In genomic region chr6:116528800-116529199, GRCh38 we compare ENCODE assay signal across 17 cellular contexts. TPM values are rescaled to one million over a fixed set of nuclear protein-coding genes. Genes with fewer than 3 reads are reported as not detected.
DNase-seq lines count a peak whose midpoint lies in the region; ATAC-seq and TF ChIP-seq lines count a peak whose summit lies in the region.
"Had no signal": no experiment of that assay in that cellular context is flagged by ENCODE, and none has a peak within 500 bp of the region (broad histone marks: within the 10 kb centered on the region; RNA-seq: fewer than 3 reads in every experiment).

No MANE protein-coding gene starts in this region.

- H3K27ac Mint-ChIP-seq in activated T-helper 2 cell treated with anti-CD3 and anti-CD28 coated beads, Interferon-gamma antibody, Interleukin-2, Interleukin-4, amounts not matched to agents 10 μg/mL and 5 μg/mL and 100 μg/mL, durations not matched to agents 14 hours and 24 hours and 36 hours = no peak overlapping the region
- H3K27ac Mint-ChIP-seq: activated B cell treated with CpG ODN at 0.5 μM for 24 hours; naive thymus-derived CD4-positive, alpha-beta T cell; progenitor cell of endocrine pancreas; stimulated activated naive CD8-positive, alpha-beta T cell treated with anti-CD3 and anti-CD28 coated beads, Interleukin-15, Interleukin-2, amounts not matched to agents 100 ng/mL and 50 ng/mL, for 24 hours had no signal

- H3K4me3 Mint-ChIP-seq in activated T-helper 2 cell treated with anti-CD3 and anti-CD28 coated beads, Interferon-gamma antibody, Interleukin-2, Interleukin-4, amounts not matched to agents 10 μg/mL and 5 μg/mL and 100 μg/mL, durations not matched to agents 14 hours and 24 hours and 36 hours (ENCODE audit: low read depth) = no peak overlapping the region
- H3K4me3 Mint-ChIP-seq: activated B cell treated with CpG ODN at 0.5 μM for 24 hours; naive thymus-derived CD4-positive, alpha-beta T cell; stimulated activated naive CD8-positive, alpha-beta T cell treated with anti-CD3 and anti-CD28 coated beads, Interleukin-15, Interleukin-2, amounts not matched to agents 100 ng/mL and 50 ng/mL, for 24 hours had no signal

- H3K27me3 Mint-ChIP-seq in activated T-helper 2 cell treated with anti-CD3 and anti-CD28 coated beads, Interferon-gamma antibody, Interleukin-2, Interleukin-4, amounts not matched to agents 10 μg/mL and 5 μg/mL and 100 μg/mL, durations not matched to agents 14 hours and 24 hours and 36 hours (ENCODE audit: low read depth) = peaks cover 52% of the 10 kb centered on the region

- H4K20me1 ChIP-seq in Loucy (ENCODE audit: insufficient read depth, low read length, poor library complexity, severe bottlenecking) = no peaks in the 10 kb centered on the region

- no peak for ATAC-seq in GM21825 (IDR thresholded peaks at IDR 0.05; ENCODE audit: unreplicated experiment)
- ATAC-seq: naive thymus-derived CD4-positive, alpha-beta T cell had no signal

- H3K36me3 Mint-ChIP-seq in activated T-helper 2 cell treated with anti-CD3 and anti-CD28 coated beads, Interferon-gamma antibody, Interleukin-2, Interleukin-4, amounts not matched to agents 10 μg/mL and 5 μg/mL and 100 μg/mL, durations not matched to agents 14 hours and 24 hours and 36 hours (ENCODE audit: low read depth) = no peaks in the 10 kb centered on the region
- H3K36me3 Mint-ChIP-seq: naive thymus-derived CD4-positive, alpha-beta T cell had no signal

- no peak for TF ChIP-seq CTCF in Loucy (conservative IDR thresholded peaks at IDR 0.05; ENCODE audit: low read length)
- no peak for TF ChIP-seq CTCF in cardiac fibroblast (IDR thresholded peaks at IDR 0.05; ENCODE audit: low read depth, low read length)

- H3K9me3 ChIP-seq in Loucy (ENCODE audit: insufficient read depth, low read depth, low read length) (no peaks in the 10 kb centered on the region), mesodermal cell (ENCODE audit: control insufficient read depth, low read length) (no peaks in the 10 kb centered on the region)
- H3K9me3 ChIP-seq: Peyer's patch had no signal

- H3K4me2 ChIP-seq in Loucy (ENCODE audit: low read depth, low read length, poor library complexity, severe bottlenecking) = no peak overlapping the region

- 0 out of 2 replicates have a peak overlapping the region, but pooled peaks have one; percentile 40 for H2AFZ ChIP-seq in Loucy (ENCODE audit: low read length)

- peaks cover 4% of the 10 kb centered on the region for H3K4me1 ChIP-seq in Loucy (ENCODE audit: insufficient read depth, low read length, poor library complexity, severe bottlenecking)
- H3K4me1 ChIP-seq in mesodermal cell (ENCODE audit: control insufficient read depth, insufficient read depth, low read length, poor library complexity, severe bottlenecking) = peaks cover 34% of the 10 kb centered on the region
- H3K4me1 ChIP-seq: Peyer's patch had no signal

- H3K36me3 ChIP-seq in Loucy (ENCODE audit: insufficient read depth, low read length) (no peaks in the 10 kb centered on the region), mesodermal cell (ENCODE audit: control insufficient read depth, insufficient read depth, low read length) (no peaks in the 10 kb centered on the region)
- H3K36me3 ChIP-seq: Peyer's patch had no signal

- H3K9me3 Mint-ChIP-seq in activated T-helper 2 cell treated with anti-CD3 and anti-CD28 coated beads, Interferon-gamma antibody, Interleukin-2, Interleukin-4, amounts not matched to agents 10 μg/mL and 5 μg/mL and 100 μg/mL, durations not matched to agents 14 hours and 24 hours and 36 hours = no peaks in the 10 kb centered on the region
- H3K9me3 Mint-ChIP-seq: activated B cell treated with CpG ODN at 0.5 μM for 24 hours; naive thymus-derived CD4-positive, alpha-beta T cell; stimulated activated naive CD8-positive, alpha-beta T cell treated with anti-CD3 and anti-CD28 coated beads, Interleukin-15, Interleukin-2, amounts not matched to agents 100 ng/mL and 50 ng/mL, for 24 hours had no signal

- no peaks in the 10 kb centered on the region for H3K79me2 ChIP-seq in Loucy (ENCODE audit: insufficient read depth, low read length)

- H3K4me1 Mint-ChIP-seq in activated T-helper 2 cell treated with anti-CD3 and anti-CD28 coated beads, Interferon-gamma antibody, Interleukin-2, Interleukin-4, amounts not matched to agents 10 μg/mL and 5 μg/mL and 100 μg/mL, durations not matched to agents 14 hours and 24 hours and 36 hours (ENCODE audit: low read depth) = no peaks in the 10 kb centered on the region
- H3K4me1 Mint-ChIP-seq: naive thymus-derived CD4-positive, alpha-beta T cell had no signal

- peak; percentile 18 for DNase-seq in ELF-1 (ENCODE audit: low read depth, low spot score)
- DNase-seq in cardiac fibroblast (ENCODE audit: low read depth in 2 of 2) = peak; percentile 31 to 60
- DNase-seq in activated gamma-delta T cell treated with Interleukin-2 at 50 U/mL for 16 hours = no peak
- no peak for DNase-seq in activated T-helper 2 cell treated with anti-CD3 and anti-CD28 coated beads, Interferon-gamma antibody, Interleukin-2, Interleukin-4, amounts not matched to agents 10 μg/mL and 5 μg/mL and 100 μg/mL, durations not matched to agents 14 hours and 24 hours and 36 hours (ENCODE audit: low spot score)
- no peak for DNase-seq in COLO668 (lab: John Stamatoyannopoulos, UW; ENCODE audit: unreplicated experiment)
- DNase-seq: activated B cell treated with CpG ODN at 0.5 μM for 24 hours; activated effector memory CD4-positive, alpha-beta T cell treated with anti-CD3 and anti-CD28 coated beads, Interleukin-2, amount 50 U/mL, for 16 hours; dorsolateral prefrontal cortex; naive thymus-derived CD4-positive, alpha-beta T cell; Peyer's patch; stimulated activated CD4-positive, alpha-beta T cell treated with anti-CD3 and anti-CD28 coated beads, Interleukin-12 subunit alpha, Interleukin-12 subunit beta, amount 100 ng/mL, for 4 hours had no signal

- H3K27me3 ChIP-seq in Loucy (ENCODE audit: insufficient read depth, low read length, poor library complexity, severe bottlenecking) = no peaks in the 10 kb centered on the region
- H3K27me3 ChIP-seq: Peyer's patch had no signal

- intact Hi-C loops in activated T-helper 2 cell treated with anti-CD3 and anti-CD28 coated beads, Interferon-gamma antibody, Interleukin-2, Interleukin-4, amounts not matched to agents 10 μg/mL and 5 μg/mL and 100 μg/mL, durations not matched to agents 14 hours and 24 hours and 36 hours (cut with micrococcal nuclease) = no loop called here

- no peak overlapping the region for H3K4me3 ChIP-seq in Loucy (ENCODE audit: low read length, poor library complexity, severe bottlenecking)
- H3K4me3 ChIP-seq in cardiac fibroblast (replicated peaks in 1 of 2; ENCODE audit: low read depth in 2 of 2, low read length in 2 of 2) = no peak overlapping the region
- no peak overlapping the region for H3K4me3 ChIP-seq in mesodermal cell (ENCODE audit: extremely low read depth, insufficient read depth, low read length, poor library complexity, severe bottlenecking)
- H3K4me3 ChIP-seq: dorsolateral prefrontal cortex, Peyer's patch had no signal

- H3K9ac ChIP-seq in Loucy (ENCODE audit: low read depth, low read length, poor library complexity, severe bottlenecking) = no peak overlapping the region

- H3K27ac ChIP-seq in mesodermal cell (ENCODE audit: low read depth, low read length, severe bottlenecking) = peak overlapping the region; percentile 68
- H3K27ac ChIP-seq: dorsolateral prefrontal cortex, Peyer's patch had no signal

- 48 to 51% methylated on average over 3 to 4 of the region's 4 CpGs for WGBS in mesodermal cell (ENCODE audit: insufficient coverage in 2 of 2), 2 experiments

- no peaks in the 10 kb centered on the region for H3F3A ChIP-seq in Loucy (ENCODE audit: low read depth)

- no peaks in the 10 kb centered on the region for H3K9me2 ChIP-seq in Loucy (replicated peaks; ENCODE audit: low read depth, low read length)

RNA-seq across cellular contexts. Expression of gene TRAPPC3L, which starts 16.7 kb away (rescaled TPM):
- not detected for polyA plus RNA-seq in mesodermal cell (2013, experiment 1 of 2)
- not detected for polyA plus RNA-seq in mesodermal cell (2013, experiment 2 of 2)
- not detected in 2 replicates for total RNA-seq in activated T-helper 2 cell treated with anti-CD3 and anti-CD28 coated beads, Interferon-gamma antibody, Interleukin-2, Interleukin-4, amounts not matched to agents 10 μg/mL and 5 μg/mL and 100 μg/mL, durations not matched to agents 14 hours and 24 hours and 36 hours
- total RNA-seq: activated B cell treated with CpG ODN at 0.5 μM for 24 hours; lower leg skin; naive thymus-derived CD4-positive, alpha-beta T cell; Peyer's patch; progenitor cell of endocrine pancreas had no signal
- polyA plus RNA-seq: naive thymus-derived CD4-positive, alpha-beta T cell had no signal

RNA-seq across cellular contexts. Expression of gene CALHM5, which starts 17.4 kb away (rescaled TPM):
- polyA plus RNA-seq in mesodermal cell (2013, experiment 1 of 2) = 1.3 TPM
- polyA plus RNA-seq in mesodermal cell (2013, experiment 2 of 2) = 0.96 TPM
- not detected in 2 replicates for total RNA-seq in activated T-helper 2 cell treated with anti-CD3 and anti-CD28 coated beads, Interferon-gamma antibody, Interleukin-2, Interleukin-4, amounts not matched to agents 10 μg/mL and 5 μg/mL and 100 μg/mL, durations not matched to agents 14 hours and 24 hours and 36 hours
- total RNA-seq: activated B cell treated with CpG ODN at 0.5 μM for 24 hours; naive thymus-derived CD4-positive, alpha-beta T cell had no signal
- polyA plus RNA-seq: naive thymus-derived CD4-positive, alpha-beta T cell had no signal

RNA-seq across cellular contexts. Expression of gene CALHM4, which starts 24.8 kb away (rescaled TPM):
- 0.26 TPM for polyA plus RNA-seq in mesodermal cell (2013, experiment 1 of 2)
- 0.40 TPM for polyA plus RNA-seq in mesodermal cell (2013, experiment 2 of 2)
- not detected in 2 replicates for total RNA-seq in activated T-helper 2 cell treated with anti-CD3 and anti-CD28 coated beads, Interferon-gamma antibody, Interleukin-2, Interleukin-4, amounts not matched to agents 10 μg/mL and 5 μg/mL and 100 μg/mL, durations not matched to agents 14 hours and 24 hours and 36 hours
- total RNA-seq: activated B cell treated with CpG ODN at 0.5 μM for 24 hours; naive thymus-derived CD4-positive, alpha-beta T cell; Peyer's patch; progenitor cell of endocrine pancreas had no signal
- polyA plus RNA-seq: naive thymus-derived CD4-positive, alpha-beta T cell had no signal

RNA-seq across cellular contexts. Expression of gene RWDD1, which starts 42.5 kb away (rescaled TPM):
- 45.0 TPM for polyA plus RNA-seq in mesodermal cell (2013, experiment 1 of 2)
- polyA plus RNA-seq in mesodermal cell (2013, experiment 2 of 2) = 60.4 TPM
- total RNA-seq in activated T-helper 2 cell treated with anti-CD3 and anti-CD28 coated beads, Interferon-gamma antibody, Interleukin-2, Interleukin-4, amounts not matched to agents 10 μg/mL and 5 μg/mL and 100 μg/mL, durations not matched to agents 14 hours and 24 hours and 36 hours = 40.6 and 42.1 TPM in 2 replicates

Comparison
In these comparisons a context has a peak if more than half of its experiments do, and no peak if none do; other contexts are left out.
1. DNase-seq: peak in ELF-1 (single experiment) and cardiac fibroblast (2 of 2); none in activated gamma-delta T cell treated with Interleukin-2 at 50 U/mL for 16 hours (single experiment), activated T-helper 2 cell treated with anti-CD3 and anti-CD28 coated beads, Interferon-gamma antibody, Interleukin-2, Interleukin-4, amounts not matched to agents 10 μg/mL and 5 μg/mL and 100 μg/mL, durations not matched to agents 14 hours and 24 hours and 36 hours (single experiment) and COLO668 (single experiment).